39 cellular contexts compared by ENCODE assay signal in genomic region chr14:73955674-73956073, GRCh38.
"Had no signal": no experiment of that assay in that cellular context is flagged by ENCODE, and none has a peak within 500 bp of the region (broad histone marks: within the 10 kb centered on the region; RNA-seq: fewer than 3 reads in every experiment).

No MANE protein-coding gene starts in this region.

- H3K27ac ChIP-seq: adrenal gland, ascending aorta, body of pancreas, brain microvascular endothelial cell, breast epithelium, cardiac muscle cell had no signal

- H3K36me3 Mint-ChIP-seq: activated naive CD8-positive, alpha-beta T cell had no signal

- H3K4me1 Mint-ChIP-seq: activated T-helper 17 cell treated with anti-CD3 and anti-CD28 coated beads, Interleukin-2, amount 50 U/mL, for 72 hours had no signal

- H3K27ac Mint-ChIP-seq: activated naive CD4-positive, alpha-beta T cell treated with anti-CD3 and anti-CD28 coated beads for 36 hours; activated naive CD4-positive, alpha-beta T cell treated with anti-CD3 and anti-CD28 coated beads, Interleukin-2, amount 10 ng/mL, durations not matched to agents 7 days and 5 days; activated naive CD4-positive, alpha-beta T cell treated with anti-CD3 and anti-CD28 coated beads, Interleukin-2, amount 50 U/mL, for 24 hours; activated naive CD4-positive, alpha-beta T cell treated with anti-CD3 and anti-CD28 coated beads, Interleukin-2, amount 50 U/mL, for 72 hours; activated naive CD8-positive, alpha-beta T cell; activated naive CD8-positive, alpha-beta T cell treated with anti-CD3 and anti-CD28 coated beads for 36 hours; activated naive CD8-positive, alpha-beta T cell treated with anti-CD3 and anti-CD28 coated beads, Interleukin-2, amount 10 ng/mL, durations not matched to agents 7 days and 5 days; activated naive CD8-positive, alpha-beta T cell treated with anti-CD3 and anti-CD28 coated beads, Interleukin-2, amount 50 U/mL, for 24 hours; activated T-cell treated with anti-CD3 and anti-CD28 coated beads, Interleukin-2, amount 50 U/mL, for 72 hours; activated T-helper 1 cell treated with anti-CD3 and anti-CD28 coated beads, Interleukin-12 subunit alpha, Interleukin-12 subunit beta, Interleukin-2, Interleukin-4 antibody, amounts not matched to agents 30 ng/mL and 10 ng/mL and 1 ng/mL, durations not matched to agents 14 hours and 24 hours and 36 hours; activated T-helper 17 cell treated with anti-CD3 and anti-CD28 coated beads, Interleukin-2, amount 50 U/mL, for 72 hours; activated T-helper 2 cell treated with anti-CD3 and anti-CD28 coated beads, Interferon-gamma antibody, Interleukin-2, Interleukin-4, amounts not matched to agents 10 μg/mL and 5 μg/mL and 100 μg/mL, durations not matched to agents 14 hours and 24 hours and 36 hours; brain had no signal

- H3K36me3 ChIP-seq: breast epithelium had no signal

- ATAC-seq: activated naive CD4-positive, alpha-beta T cell treated with anti-CD3 and anti-CD28 coated beads, Interleukin-2, amount 50 U/mL, for 72 hours; activated naive CD8-positive, alpha-beta T cell treated with anti-CD3 and anti-CD28 coated beads, Interleukin-2, amount 50 U/mL, for 24 hours; activated T-cell treated with anti-CD3 and anti-CD28 coated beads, Interleukin-2, amount 50 U/mL, for 4 hours; activated T-cell treated with anti-CD3 and anti-CD28 coated beads, Interleukin-2, amount 50 U/mL, for 72 hours; activated T-helper 17 cell treated with anti-CD3 and anti-CD28 coated beads, Interleukin-2, amount 50 U/mL, for 72 hours; body of pancreas had no signal

- DNase-seq: activated effector memory CD4-positive, alpha-beta T cell treated with anti-CD3 and anti-CD28 coated beads, Interleukin-2, amount 50 U/mL, for 16 hours; activated effector memory CD4-positive, alpha-beta T cell treated with Interleukin-2 at 50 U/mL for 16 hours; activated gamma-delta T cell; activated gamma-delta T cell treated with Interleukin-2 at 50 U/mL for 16 hours; activated naive CD4-positive, alpha-beta T cell; activated naive CD4-positive, alpha-beta T cell treated with anti-CD3 and anti-CD28 coated beads for 36 hours; activated naive CD4-positive, alpha-beta T cell treated with anti-CD3 and anti-CD28 coated beads, Interleukin-2, amount 10 ng/mL, durations not matched to agents 7 days and 5 days; activated naive CD4-positive, alpha-beta T cell treated with anti-CD3 and anti-CD28 coated beads, Interleukin-2, amount 50 U/mL, for 16 hours; activated naive CD4-positive, alpha-beta T cell treated with Interleukin-2 at 50 U/mL for 16 hours; activated naive CD8-positive, alpha-beta T cell treated with anti-CD3 and anti-CD28 coated beads for 36 hours; activated naive CD8-positive, alpha-beta T cell treated with anti-CD3 and anti-CD28 coated beads, Interleukin-2, amount 10 ng/mL, durations not matched to agents 7 days and 5 days; activated naive CD8-positive, alpha-beta T cell treated with anti-CD3 and anti-CD28 coated beads, Interleukin-2, amount 50 U/mL, for 24 hours; activated T-cell treated with anti-CD3 and anti-CD28 coated beads for 4 hours; activated T-cell treated with anti-CD3 and anti-CD28 coated beads, Interleukin-2, amount 50 U/mL, for 24 hours; activated T-cell treated with anti-CD3 and anti-CD28 coated beads, Interleukin-2, amount 50 U/mL, for 4 hours; activated T-cell treated with anti-CD3 and anti-CD28 coated beads, Interleukin-2, amount 50 U/mL, for 48 hours; activated T-cell treated with anti-CD3 and anti-CD28 coated beads, Interleukin-2, amount 50 U/mL, for 72 hours; adrenal gland; amniotic stem cell; amygdala; anterior cingulate cortex; aorta; body of pancreas; brain microvascular endothelial cell; caudate nucleus; central memory CD4-positive, alpha-beta T cell; cerebellar nuclear complex had no signal

- H3K4me3 ChIP-seq: adrenal gland, ascending aorta, body of pancreas, breast epithelium, cardiac muscle cell had no signal

- H3K9me3 Mint-ChIP-seq: activated naive CD4-positive, alpha-beta T cell treated with anti-CD3 and anti-CD28 coated beads for 36 hours; activated naive CD4-positive, alpha-beta T cell treated with anti-CD3 and anti-CD28 coated beads, Interleukin-2, amount 10 ng/mL, durations not matched to agents 7 days and 5 days; activated naive CD4-positive, alpha-beta T cell treated with anti-CD3 and anti-CD28 coated beads, Interleukin-2, amount 50 U/mL, for 24 hours; activated naive CD4-positive, alpha-beta T cell treated with anti-CD3 and anti-CD28 coated beads, Interleukin-2, amount 50 U/mL, for 72 hours; activated naive CD8-positive, alpha-beta T cell treated with anti-CD3 and anti-CD28 coated beads for 36 hours; activated naive CD8-positive, alpha-beta T cell treated with anti-CD3 and anti-CD28 coated beads, Interleukin-2, amount 10 ng/mL, durations not matched to agents 7 days and 5 days; activated naive CD8-positive, alpha-beta T cell treated with anti-CD3 and anti-CD28 coated beads, Interleukin-2, amount 50 U/mL, for 24 hours; activated T-cell treated with anti-CD3 and anti-CD28 coated beads, Interleukin-2, amount 50 U/mL, for 24 hours; activated T-cell treated with anti-CD3 and anti-CD28 coated beads, Interleukin-2, amount 50 U/mL, for 4 hours; activated T-cell treated with anti-CD3 and anti-CD28 coated beads, Interleukin-2, amount 50 U/mL, for 72 hours; activated T-helper 1 cell treated with anti-CD3 and anti-CD28 coated beads, Interleukin-12 subunit alpha, Interleukin-12 subunit beta, Interleukin-2, Interleukin-4 antibody, amounts not matched to agents 30 ng/mL and 10 ng/mL and 1 ng/mL, durations not matched to agents 14 hours and 24 hours and 36 hours; activated T-helper 17 cell treated with anti-CD3 and anti-CD28 coated beads, Interleukin-2, amount 50 U/mL, for 72 hours; activated T-helper 2 cell treated with anti-CD3 and anti-CD28 coated beads, Interferon-gamma antibody, Interleukin-2, Interleukin-4, amounts not matched to agents 10 μg/mL and 5 μg/mL and 100 μg/mL, durations not matched to agents 14 hours and 24 hours and 36 hours; brain; central memory CD8-positive, alpha-beta T cell had no signal

- H3K9me3 ChIP-seq: adrenal gland, ascending aorta, body of pancreas, breast epithelium had no signal

- H3K4me3 Mint-ChIP-seq: activated naive CD4-positive, alpha-beta T cell treated with anti-CD3 and anti-CD28 coated beads for 36 hours; activated naive CD4-positive, alpha-beta T cell treated with anti-CD3 and anti-CD28 coated beads, Interleukin-2, amount 10 ng/mL, durations not matched to agents 7 days and 5 days; activated naive CD4-positive, alpha-beta T cell treated with anti-CD3 and anti-CD28 coated beads, Interleukin-2, amount 50 U/mL, for 24 hours; activated naive CD8-positive, alpha-beta T cell; activated naive CD8-positive, alpha-beta T cell treated with anti-CD3 and anti-CD28 coated beads for 36 hours; activated naive CD8-positive, alpha-beta T cell treated with anti-CD3 and anti-CD28 coated beads, Interleukin-2, amount 10 ng/mL, durations not matched to agents 7 days and 5 days; activated naive CD8-positive, alpha-beta T cell treated with anti-CD3 and anti-CD28 coated beads, Interleukin-2, amount 50 U/mL, for 24 hours; activated T-cell treated with anti-CD3 and anti-CD28 coated beads, Interleukin-2, amount 50 U/mL, for 24 hours; activated T-cell treated with anti-CD3 and anti-CD28 coated beads, Interleukin-2, amount 50 U/mL, for 4 hours; activated T-cell treated with anti-CD3 and anti-CD28 coated beads, Interleukin-2, amount 50 U/mL, for 72 hours; activated T-helper 1 cell treated with anti-CD3 and anti-CD28 coated beads, Interleukin-12 subunit alpha, Interleukin-12 subunit beta, Interleukin-2, Interleukin-4 antibody, amounts not matched to agents 30 ng/mL and 10 ng/mL and 1 ng/mL, durations not matched to agents 14 hours and 24 hours and 36 hours; activated T-helper 17 cell treated with anti-CD3 and anti-CD28 coated beads, Interleukin-2, amount 50 U/mL, for 72 hours; brain; central memory CD8-positive, alpha-beta T cell had no signal

- H3K27me3 ChIP-seq: adrenal gland, ascending aorta, body of pancreas, brain microvascular endothelial cell, breast epithelium, cardiac muscle cell had no signal

- FAIRE-seq: bronchial epithelial cell had no signal

- H3K27me3 Mint-ChIP-seq: activated naive CD4-positive, alpha-beta T cell treated with anti-CD3 and anti-CD28 coated beads, Interleukin-2, amount 10 ng/mL, durations not matched to agents 7 days and 5 days; activated naive CD4-positive, alpha-beta T cell treated with anti-CD3 and anti-CD28 coated beads, Interleukin-2, amount 50 U/mL, for 24 hours; activated naive CD8-positive, alpha-beta T cell; activated naive CD8-positive, alpha-beta T cell treated with anti-CD3 and anti-CD28 coated beads for 36 hours; activated naive CD8-positive, alpha-beta T cell treated with anti-CD3 and anti-CD28 coated beads, Interleukin-2, amount 10 ng/mL, durations not matched to agents 7 days and 5 days; activated naive CD8-positive, alpha-beta T cell treated with anti-CD3 and anti-CD28 coated beads, Interleukin-2, amount 50 U/mL, for 24 hours; activated T-cell treated with anti-CD3 and anti-CD28 coated beads, Interleukin-2, amount 50 U/mL, for 24 hours; activated T-helper 17 cell treated with anti-CD3 and anti-CD28 coated beads, Interleukin-2, amount 50 U/mL, for 72 hours; central memory CD8-positive, alpha-beta T cell had no signal

- H3K4me1 ChIP-seq: breast epithelium had no signal
